1 cellular context compared by ENCODE assay signal in the genomic region with DNA sequence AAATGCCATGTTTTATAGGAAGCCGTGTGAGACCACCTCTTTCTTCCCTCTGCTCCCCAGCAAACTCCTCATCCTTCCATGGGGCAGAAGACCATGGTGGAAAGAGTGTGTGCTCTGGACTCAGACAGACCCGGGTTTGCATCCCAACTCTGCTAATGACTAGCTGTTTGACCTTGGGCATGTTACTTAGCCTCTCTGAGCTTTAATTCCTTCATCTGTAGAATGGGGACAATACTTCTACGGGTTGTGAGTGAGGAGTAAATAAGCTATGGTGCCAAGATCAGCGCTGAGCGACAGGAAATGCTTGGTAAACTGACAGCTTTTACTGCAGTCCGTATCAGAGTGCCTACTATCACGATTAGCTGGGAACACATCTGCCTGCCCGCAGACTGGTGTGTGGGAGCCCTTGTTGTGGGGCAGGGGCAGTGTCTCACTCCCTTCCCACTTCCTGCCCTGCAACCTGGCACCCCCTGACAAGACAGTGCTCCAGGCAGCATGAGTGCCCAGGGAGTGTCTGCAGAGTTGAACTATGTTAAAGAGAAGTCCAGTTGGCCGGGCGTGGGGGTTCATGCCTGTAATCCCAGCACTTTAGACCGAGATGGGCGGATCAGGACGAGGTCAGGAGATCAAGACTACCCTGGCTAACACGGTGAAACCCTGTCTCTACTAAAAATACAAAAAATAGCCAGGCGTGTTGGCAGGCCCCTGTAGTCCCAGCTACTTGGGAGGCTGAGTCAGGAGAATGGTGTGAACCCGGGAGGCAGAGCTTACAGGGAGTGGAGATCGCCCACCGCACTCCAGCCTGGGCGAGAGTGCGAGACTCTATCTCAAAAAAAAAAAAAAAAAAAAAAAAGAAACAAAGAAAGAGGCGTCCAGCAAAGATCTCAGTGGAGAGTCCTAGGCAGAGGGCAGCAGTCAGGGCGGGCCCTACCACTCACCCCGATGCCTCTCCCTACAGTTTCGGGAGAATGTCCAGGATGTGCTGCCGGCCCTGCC.
TF ChIP-seq lines count a peak whose summit lies in the region.

No MANE protein-coding gene starts in this region.

TF ChIP-seq in HCT116, 20 proteins besides CTCF, POLR2A, EP300 and RAD21 (continued from another document):
- no peak for TF ChIP-seq ZBTB33 (IDR thresholded peaks at IDR 0.05; ENCODE audit: extremely low read depth, insufficient replicate concordance, low read length)
- TF ChIP-seq YY1 (IDR thresholded peaks at IDR 0.05; ENCODE audit: extremely low read depth, insufficient replicate concordance, low read depth, low read length): no peak
- no peak for TF ChIP-seq EZH2 (IDR thresholded peaks at IDR 0.05)
- TF ChIP-seq SRF (IDR thresholded peaks at IDR 0.05; ENCODE audit: low read depth): no peak
- TF ChIP-seq TCF7L2 (IDR thresholded peaks at IDR 0.05; ENCODE audit: borderline replicate concordance, extremely low read depth, insufficient read depth, insufficient read length): no peak
- TF ChIP-seq CBX3 (IDR thresholded peaks at IDR 0.05; ENCODE audit: low read depth): no peak
- TF ChIP-seq EZH2phosphoT487 (IDR thresholded peaks at IDR 0.05; ENCODE audit: borderline replicate concordance): no peak
- TF ChIP-seq ZNF274 (IDR thresholded peaks at IDR 0.05; ENCODE audit: low read depth, low read length): no peak
